In genomic region chr12:108734200-108734906, GRCh38 we compare ENCODE assay signal across 8 cellular contexts. TPM values are rescaled to one million over a fixed set of nuclear protein-coding genes. Genes with fewer than 3 reads are reported as not detected.
DNase-seq lines count a peak whose midpoint lies in the region; TF ChIP-seq lines count a peak whose summit lies in the region.

No MANE protein-coding gene starts in this region.

- peak; percentile 75 for DNase-seq in AG08395 (ENCODE audit: low spot score)
- peak; percentile 80 for DNase-seq in H4 (ENCODE audit: low spot score)
- DNase-seq in T1000 (lab: John Stamatoyannopoulos, UW): peak; percentile 16
- peak; percentile 70 for DNase-seq in fibroblast of villous mesenchyme (ENCODE audit: low read depth)
- no peak for DNase-seq in NCI-H2171 treated with DMSO at 0.1 percent for 48 hours (lab: John Stamatoyannopoulos, UW)
- no peak for DNase-seq in cerebellar nuclear complex (lab: John Stamatoyannopoulos, UW)
- no peak for DNase-seq in iPS-NIHi7 (ENCODE audit: extremely low spot score)

- no peaks in the 10 kb centered on the region for H3K27me3 Mint-ChIP-seq in stimulated activated naive CD8-positive, alpha-beta T cell treated with anti-CD3 and anti-CD28 coated beads, Interleukin-15, Interleukin-2, amounts not matched to agents 100 ng/mL and 50 ng/mL, for 24 hours

- no peak overlapping the region for H3K4me3 ChIP-seq in fibroblast of villous mesenchyme (ENCODE audit: low read depth, low read length)

- no peaks in the 10 kb centered on the region for H3K9me3 Mint-ChIP-seq in stimulated activated naive CD8-positive, alpha-beta T cell treated with anti-CD3 and anti-CD28 coated beads, Interleukin-15, Interleukin-2, amounts not matched to agents 100 ng/mL and 50 ng/mL, for 24 hours

- peaks cover 28% of the 10 kb centered on the region for H3K4me1 Mint-ChIP-seq in stimulated activated naive CD8-positive, alpha-beta T cell treated with anti-CD3 and anti-CD28 coated beads, Interleukin-15, Interleukin-2, amounts not matched to agents 100 ng/mL and 50 ng/mL, for 24 hours (ENCODE audit: low read depth)

- no peak overlapping the region for H3K4me3 Mint-ChIP-seq in stimulated activated naive CD8-positive, alpha-beta T cell treated with anti-CD3 and anti-CD28 coated beads, Interleukin-15, Interleukin-2, amounts not matched to agents 100 ng/mL and 50 ng/mL, for 24 hours

- H3K27ac Mint-ChIP-seq in stimulated activated naive CD8-positive, alpha-beta T cell treated with anti-CD3 and anti-CD28 coated beads, Interleukin-15, Interleukin-2, amounts not matched to agents 100 ng/mL and 50 ng/mL, for 24 hours: peak overlapping the region; percentile 11

- H3K36me3 Mint-ChIP-seq in stimulated activated naive CD8-positive, alpha-beta T cell treated with anti-CD3 and anti-CD28 coated beads, Interleukin-15, Interleukin-2, amounts not matched to agents 100 ng/mL and 50 ng/mL, for 24 hours (ENCODE audit: low read depth): no peaks in the 10 kb centered on the region

- TF ChIP-seq CTCF in fibroblast of villous mesenchyme (IDR thresholded peaks at IDR 0.05; ENCODE audit: insufficient read depth, low read depth, low read length): no peak

RNA-seq across cellular contexts. Expression of gene CORO1C, which starts 3.0 kb away (rescaled TPM):
- 49.5 and 57.7 TPM in 2 replicates for total RNA-seq in H4 (2014; rRNA removed; shearing (Covaris generic))
- 433 and 457 TPM in 2 replicates for total RNA-seq in fibroblast of villous mesenchyme

Comparison
In these comparisons a context has a peak if more than half of its experiments do, and no peak if none do; other contexts are left out.
1. DNase-seq: peak in AG08395 (single experiment), H4 (single experiment), T1000 (single experiment) and fibroblast of villous mesenchyme (single experiment); none in NCI-H2171 treated with DMSO at 0.1 percent for 48 hours (single experiment), cerebellar nuclear complex (0 of 2) and iPS-NIHi7 (single experiment).